Comparison of ENCODE assay signal across 19 cellular contexts in genomic region chr18:24080861-24081260, GRCh38. TPM values are rescaled to one million over a fixed set of nuclear protein-coding genes. Genes with fewer than 3 reads are reported as not detected.
DNase-seq lines count a peak whose midpoint lies in the region; ATAC-seq and TF ChIP-seq lines count a peak whose summit lies in the region.
"Had no signal": no experiment of that assay in that cellular context is flagged by ENCODE, and none has a peak within 500 bp of the region (broad histone marks: within the 10 kb centered on the region; RNA-seq: fewer than 3 reads in every experiment).

No MANE protein-coding gene starts in this region.

- no peak overlapping the region for H3K4me3 ChIP-seq in CD8-positive, alpha-beta memory T cell (ENCODE audit: low read length)
- H3K4me3 ChIP-seq: GM23248 had no signal

- POLR2A ChIA-PET in CD8-positive, alpha-beta memory T cell (lab: Charles Lee): no interaction called here

- peak overlapping the region; percentile 73 for H3K27ac Mint-ChIP-seq in activated T-cell treated with anti-CD3 and anti-CD28 coated beads, Interleukin-2, amount 50 U/mL, for 24 hours
- peak overlapping the region; percentile 42 to 76 (median 52) for H3K27ac Mint-ChIP-seq in CD8-positive, alpha-beta memory T cell
- H3K27ac Mint-ChIP-seq in activated naive CD8-positive, alpha-beta T cell treated with anti-CD3 and anti-CD28 coated beads for 36 hours: peak overlapping the region; percentile 74
- peak overlapping the region; percentile 16 to 53 for H3K27ac Mint-ChIP-seq in natural killer cell
- H3K27ac Mint-ChIP-seq: CD14-positive monocyte had no signal

- H3K36me3 Mint-ChIP-seq in activated T-cell treated with anti-CD3 and anti-CD28 coated beads, Interleukin-2, amount 50 U/mL, for 24 hours (ENCODE audit: low read depth): peaks cover 79% of the 10 kb centered on the region
- peaks cover 6 to 83% (median 13%) of the 10 kb centered on the region in 3 donors for H3K36me3 Mint-ChIP-seq in CD8-positive, alpha-beta memory T cell
- peaks cover 32% of the 10 kb centered on the region for H3K36me3 Mint-ChIP-seq in activated naive CD8-positive, alpha-beta T cell treated with anti-CD3 and anti-CD28 coated beads for 36 hours
- H3K36me3 Mint-ChIP-seq in natural killer cell: peaks cover 7% of the 10 kb centered on the region

- H3K9me3 ChIP-seq in CD8-positive, alpha-beta memory T cell (ENCODE audit: low read length): no peaks in the 10 kb centered on the region

- DNase-seq in activated T-cell treated with anti-CD3 and anti-CD28 coated beads, Interleukin-2, amount 50 U/mL, for 24 hours: no peak
- DNase-seq in activated T-cell treated with anti-CD3 and anti-CD28 coated beads for 4 hours (no peak), natural killer cell (no peak), GM13977 (ENCODE audit: low spot score) (no peak)
- peak in 2 of 5 donors; percentile 13 to 69 for DNase-seq in CD8-positive, alpha-beta memory T cell
- peak; percentile 23 for DNase-seq in activated naive CD8-positive, alpha-beta T cell treated with anti-CD3 and anti-CD28 coated beads for 36 hours
- DNase-seq: GF-D8; GM23248; KG1; NCI-H1092; NCI-H2107; NCI-H345; NCI-H69; NK-92 treated with Interleukin-12 subunit alpha and Interleukin-12 subunit beta, amount 100 ng/mL, for 24 hours; OCI-M1; RPMI8226 had no signal

- CTCF ChIA-PET in CD8-positive, alpha-beta memory T cell (lab: Charles Lee): no interaction called here

- no peaks in the 10 kb centered on the region for H3K27me3 ChIP-seq in CD8-positive, alpha-beta memory T cell (ENCODE audit: insufficient read depth, low read length, poor library complexity, severe bottlenecking)

- no peaks in the 10 kb centered on the region for H3K27me3 Mint-ChIP-seq in activated T-cell treated with anti-CD3 and anti-CD28 coated beads, Interleukin-2, amount 50 U/mL, for 24 hours
- no peaks in the 10 kb centered on the region for H3K27me3 Mint-ChIP-seq in CD8-positive, alpha-beta memory T cell
- H3K27me3 Mint-ChIP-seq in activated naive CD8-positive, alpha-beta T cell treated with anti-CD3 and anti-CD28 coated beads for 36 hours: no peaks in the 10 kb centered on the region
- H3K27me3 Mint-ChIP-seq in natural killer cell (ENCODE audit: low read depth in 2 of 2): no peaks in the 10 kb centered on the region

- peaks cover 71% of the 10 kb centered on the region for H3K4me1 Mint-ChIP-seq in activated T-cell treated with anti-CD3 and anti-CD28 coated beads, Interleukin-2, amount 50 U/mL, for 24 hours (ENCODE audit: low read depth)
- peaks cover 45 to 80% (median 78%) of the 10 kb centered on the region in 3 donors for H3K4me1 Mint-ChIP-seq in CD8-positive, alpha-beta memory T cell
- H3K4me1 Mint-ChIP-seq in activated naive CD8-positive, alpha-beta T cell treated with anti-CD3 and anti-CD28 coated beads for 36 hours: peaks cover 52% of the 10 kb centered on the region
- peaks cover 24 to 26% of the 10 kb centered on the region in 2 donors for H3K4me1 Mint-ChIP-seq in natural killer cell
- H3K4me1 Mint-ChIP-seq: CD14-positive monocyte had no signal

- in situ Hi-C loops in GM13977 (cut with MboI; ENCODE audit: low pct_unique_long_range_greater_than_20kb, low sequenced_read_pairs, unreplicated experiment): no loop called here

- H3K27ac ChIP-seq in CD8-positive, alpha-beta memory T cell (ENCODE audit: low read depth, low read length): no peak overlapping the region
- H3K27ac ChIP-seq: GM23248 had no signal

- no peaks in the 10 kb centered on the region for H3K9me3 Mint-ChIP-seq in activated T-cell treated with anti-CD3 and anti-CD28 coated beads, Interleukin-2, amount 50 U/mL, for 24 hours
- no peaks in the 10 kb centered on the region for H3K9me3 Mint-ChIP-seq in CD8-positive, alpha-beta memory T cell
- H3K9me3 Mint-ChIP-seq in activated naive CD8-positive, alpha-beta T cell treated with anti-CD3 and anti-CD28 coated beads for 36 hours: no peaks in the 10 kb centered on the region
- no peaks in the 10 kb centered on the region for H3K9me3 Mint-ChIP-seq in natural killer cell
- H3K9me3 Mint-ChIP-seq: CD14-positive monocyte had no signal

- H3K4me3 Mint-ChIP-seq in activated T-cell treated with anti-CD3 and anti-CD28 coated beads, Interleukin-2, amount 50 U/mL, for 24 hours: peak overlapping the region; percentile 30
- peak overlapping the region in 1 of 7 donors; percentile 17 for H3K4me3 Mint-ChIP-seq in CD8-positive, alpha-beta memory T cell
- peak overlapping the region; percentile 22 for H3K4me3 Mint-ChIP-seq in activated naive CD8-positive, alpha-beta T cell treated with anti-CD3 and anti-CD28 coated beads for 36 hours
- H3K4me3 Mint-ChIP-seq in natural killer cell: no peak overlapping the region
- H3K4me3 Mint-ChIP-seq: CD14-positive monocyte had no signal

- H3K4me1 ChIP-seq in CD8-positive, alpha-beta memory T cell (ENCODE audit: insufficient read depth, low read length): peaks cover 6% of the 10 kb centered on the region

- intact Hi-C loops in natural killer cell (cut with micrococcal nuclease): no loop called here

- H3K36me3 ChIP-seq in CD8-positive, alpha-beta memory T cell (ENCODE audit: insufficient read depth, low read length): peaks cover 19% of the 10 kb centered on the region

- TF ChIP-seq CTCF in natural killer cell (IDR thresholded peaks at IDR 0.05) (no peak), GM13977 (IDR thresholded peaks at IDR 0.05; ENCODE audit: extremely low read depth, insufficient read depth, missing control alignments) (no peak)

- ATAC-seq in natural killer cell: no peak
- no peak for ATAC-seq in HG02970 (IDR thresholded peaks at IDR 0.05; ENCODE audit: low FRiP score, unreplicated experiment)
- no peak for ATAC-seq in GM18502 (IDR thresholded peaks at IDR 0.05; ENCODE audit: poor library complexity, unreplicated experiment)

RNA-seq across cellular contexts. Expression of gene CABYR, which starts 58.0 kb away (rescaled TPM):
- total RNA-seq in CD8-positive, alpha-beta memory T cell: 1 to 10 TPM; 1.2 to 1.7 TPM
- polyA plus RNA-seq in CD8-positive, alpha-beta memory T cell: 0.62 TPM
- total RNA-seq in activated naive CD8-positive, alpha-beta T cell treated with anti-CD3 and anti-CD28 coated beads for 36 hours: 1 to 10 TPM; 1.6 to 1.9 TPM
- total RNA-seq in natural killer cell: under 1 TPM in 2 of 3 donors, not detected in 1; 0.75 to 0.94 TPM
- polyA plus RNA-seq: CD14-positive monocyte had no signal
